In the genomic region with DNA sequence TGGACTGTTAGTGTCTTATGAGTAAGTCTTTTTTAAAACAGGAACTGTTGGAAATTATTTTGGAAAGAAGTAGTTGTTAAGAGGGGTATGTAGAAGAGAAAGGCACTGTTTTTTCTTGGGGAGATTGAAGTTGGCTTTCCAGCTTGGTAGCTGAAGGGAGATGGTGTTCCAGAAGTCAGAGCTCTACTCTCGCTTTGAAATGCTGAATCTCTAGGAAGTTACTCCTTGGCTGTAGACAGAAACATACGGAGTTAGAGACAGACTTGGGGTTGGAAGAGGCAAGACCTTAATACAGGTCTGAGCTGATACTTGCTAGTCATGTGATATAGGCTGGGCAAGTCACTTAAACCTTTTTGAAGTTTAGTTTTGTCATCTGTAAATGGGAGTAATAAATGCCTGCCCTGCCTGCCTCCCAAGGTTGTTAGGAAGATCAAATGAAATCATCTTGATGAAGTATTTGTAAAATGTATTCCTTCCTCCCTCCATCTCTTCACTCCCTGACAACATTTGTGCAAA, we compare ENCODE assay signal across 9 cellular contexts. TPM values are rescaled to one million over a fixed set of nuclear protein-coding genes. Genes with fewer than 3 reads are reported as not detected.
DNase-seq lines count a peak whose midpoint lies in the region; ATAC-seq and TF ChIP-seq lines count a peak whose summit lies in the region.
"Had no signal": no experiment of that assay in that cellular context is flagged by ENCODE, and none has a peak within 500 bp of the region (broad histone marks: within the 10 kb centered on the region; RNA-seq: fewer than 3 reads in every experiment).

No MANE protein-coding gene starts in this region.

- ATAC-seq in activated T-cell treated with anti-CD3 and anti-CD28 coated beads, Interleukin-2, amount 50 U/mL, for 72 hours (replicated peaks in 1 of 2), result no peak
- ATAC-seq in lower lobe of right lung (no peak), HG02884 (IDR thresholded peaks at IDR 0.05; ENCODE audit: unreplicated experiment) (no peak)
- ATAC-seq: CD8-positive, alpha-beta T cell had no signal

- no peaks in the 10 kb centered on the region for H3K9me3 Mint-ChIP-seq in activated T-cell treated with anti-CD3 and anti-CD28 coated beads, Interleukin-2, amount 50 U/mL, for 72 hours
- H3K9me3 Mint-ChIP-seq: CD8-positive, alpha-beta T cell had no signal

- TF ChIP-seq CTCF in adrenal gland (IDR thresholded peaks at IDR 0.05), result no peak
- TF ChIP-seq CTCF in lower lobe of right lung (IDR thresholded peaks at IDR 0.05), result no peak
- no peak for TF ChIP-seq CTCF in tibial nerve (IDR thresholded peaks at IDR 0.05)

- H3K27me3 ChIP-seq in adrenal gland (no peaks in the 10 kb centered on the region), lower lobe of right lung (ENCODE audit: low read depth) (no peaks in the 10 kb centered on the region), tibial nerve (no peaks in the 10 kb centered on the region)

- DNase-seq in activated T-cell treated with anti-CD3 and anti-CD28 coated beads, Interleukin-2, amount 50 U/mL, for 72 hours, result no peak
- no peak for DNase-seq in activated T-cell treated with anti-CD3 and anti-CD28 coated beads, Interleukin-2, amount 50 U/mL, for 1 hour
- DNase-seq in adrenal gland (no peak), lower lobe of right lung (no peak), tibial nerve (ENCODE audit: low spot score in 2 of 2) (no peak), SW 1271 (lab: John Stamatoyannopoulos, UW) (no peak)
- DNase-seq in central memory CD4-positive, alpha-beta T cell, result no peak
- DNase-seq: CD8-positive, alpha-beta T cell had no signal

- TF ChIP-seq EP300 in tibial nerve (IDR thresholded peaks at IDR 0.05), result peak in 1 of 2 donors; percentile 4

- intact Hi-C loops in adrenal gland (cut with DNase I) (loop anchor here in 1 of 2 donors (10.0 kb wide), 1 partner anchor 49 kb away; no protein-coding TSS in a partner anchor), lower lobe of right lung (cut with DNase I) (no loop called here)

- H3K4me3 Mint-ChIP-seq in activated T-cell treated with anti-CD3 and anti-CD28 coated beads, Interleukin-2, amount 50 U/mL, for 72 hours, result peak overlapping the region; percentile 92 to 99
- H3K4me3 Mint-ChIP-seq: CD8-positive, alpha-beta T cell had no signal

- TF ChIP-seq POLR2A in adrenal gland (IDR thresholded peaks at IDR 0.05) (no peak), tibial nerve (IDR thresholded peaks at IDR 0.05) (no peak)

- peaks cover 49% of the 10 kb centered on the region for H3K4me1 Mint-ChIP-seq in activated T-cell treated with anti-CD3 and anti-CD28 coated beads, Interleukin-2, amount 50 U/mL, for 72 hours (ENCODE audit: low read depth)

- H3K4me3 ChIP-seq in adrenal gland, result no peak overlapping the region
- H3K4me3 ChIP-seq in lower lobe of right lung, result peak overlapping the region; percentile 30
- H3K4me3 ChIP-seq in tibial nerve, result peak overlapping the region in 1 of 4 donors; percentile 1

- H3K27ac Mint-ChIP-seq in activated T-cell treated with anti-CD3 and anti-CD28 coated beads, Interleukin-2, amount 50 U/mL, for 72 hours, result peak overlapping the region; percentile 99
- H3K27ac Mint-ChIP-seq: CD8-positive, alpha-beta T cell had no signal

- WGBS in adrenal gland, 4 donors, result 36 to 52% (median 40%) methylated on average over 2 of the region's 2 CpGs
- WGBS in tibial nerve, 2 donors, result 41 to 48% methylated on average over 2 of the region's 2 CpGs

- H3K27ac ChIP-seq in adrenal gland (peak overlapping the region in 4 of 5 donors; percentile 35 to 81 (median 66)), lower lobe of right lung (peak overlapping the region; percentile 74), tibial nerve (peak overlapping the region in 3 of 4 donors; percentile 6 to 87 (median 76))

- H3K9me3 ChIP-seq in adrenal gland (replicated peaks in 1 of 3) (no peaks in the 10 kb centered on the region), lower lobe of right lung (no peaks in the 10 kb centered on the region), tibial nerve (no peaks in the 10 kb centered on the region)

- H3K4me1 ChIP-seq in adrenal gland (replicated peaks in 1 of 2) (peaks cover 10 to 32% of the 10 kb centered on the region in 2 donors), lower lobe of right lung (peaks cover 35% of the 10 kb centered on the region), tibial nerve (peaks cover 0 to 51% (median 12%) of the 10 kb centered on the region in 4 donors)

- peaks cover 12 to 28% of the 10 kb centered on the region in 2 donors for H3K36me3 Mint-ChIP-seq in activated T-cell treated with anti-CD3 and anti-CD28 coated beads, Interleukin-2, amount 50 U/mL, for 72 hours (ENCODE audit: insufficient read depth in 2 of 2)

- H3K27me3 Mint-ChIP-seq in activated T-cell treated with anti-CD3 and anti-CD28 coated beads, Interleukin-2, amount 50 U/mL, for 72 hours (ENCODE audit: low read depth), result no peaks in the 10 kb centered on the region

- no peaks in the 10 kb centered on the region for H3K36me3 ChIP-seq in adrenal gland (replicated peaks in 1 of 2)
- no peaks in the 10 kb centered on the region for H3K36me3 ChIP-seq in lower lobe of right lung
- peaks cover 0 to 10% (median 0%) of the 10 kb centered on the region in 3 donors for H3K36me3 ChIP-seq in tibial nerve

RNA-seq across cellular contexts. Expression of a gene that starts 2.8 kb away (rescaled TPM):
- 10 to 100 TPM; 76.1 to 79.0 TPM for total RNA-seq in activated T-cell treated with anti-CD3 and anti-CD28 coated beads, Interleukin-2, amount 50 U/mL, for 72 hours
- total RNA-seq in adrenal gland (10 to 100 TPM; 19.7 to 35.8 (median 27.6) TPM), lower lobe of right lung (23.7 TPM), tibial nerve (10 to 100 TPM; 22.7 to 51.3 (median 41.0) TPM)
- 10 to 100 TPM in 1 of 3 donors, 1 to 10 TPM in 2; 5.6 to 40.5 (median 7.6) TPM for polyA plus RNA-seq in adrenal gland

RNA-seq across cellular contexts. Expression of a gene that starts 29.2 kb away (rescaled TPM):
- 10 to 100 TPM in 1 of 2 donors, 1 to 10 TPM in 1; 7.9 to 11.4 TPM for total RNA-seq in activated T-cell treated with anti-CD3 and anti-CD28 coated beads, Interleukin-2, amount 50 U/mL, for 72 hours
- 10 to 100 TPM in 6 of 8 donors, 1 to 10 TPM in 2; 6.6 to 13.1 (median 10.7) TPM for total RNA-seq in adrenal gland
- 1 to 10 TPM; 1.6 to 9.6 (median 2.0) TPM for polyA plus RNA-seq in adrenal gland
- total RNA-seq in lower lobe of right lung, result 8.7 TPM
- 10 to 100 TPM; 10.6 to 15.1 (median 13.7) TPM for total RNA-seq in tibial nerve

RNA-seq across cellular contexts. Expression of a gene that starts 29.4 kb away (rescaled TPM):
- total RNA-seq in activated T-cell treated with anti-CD3 and anti-CD28 coated beads, Interleukin-2, amount 50 U/mL, for 72 hours, result 10 to 100 TPM; 16.6 to 17.2 TPM
- total RNA-seq in adrenal gland (10 to 100 TPM in 7 of 8 donors, 1 to 10 TPM in 1; 9.2 to 20.9 (median 14.3) TPM), lower lobe of right lung (11.4 TPM), tibial nerve (10 to 100 TPM in 2 of 4 donors, 1 to 10 TPM in 2; 5.7 to 14.0 (median 8.6) TPM)
- polyA plus RNA-seq in adrenal gland, result 10 to 100 TPM in 2 of 3 donors, 1 to 10 TPM in 1; 9.8 to 15.3 (median 10.1) TPM
